In the genomic region with DNA sequence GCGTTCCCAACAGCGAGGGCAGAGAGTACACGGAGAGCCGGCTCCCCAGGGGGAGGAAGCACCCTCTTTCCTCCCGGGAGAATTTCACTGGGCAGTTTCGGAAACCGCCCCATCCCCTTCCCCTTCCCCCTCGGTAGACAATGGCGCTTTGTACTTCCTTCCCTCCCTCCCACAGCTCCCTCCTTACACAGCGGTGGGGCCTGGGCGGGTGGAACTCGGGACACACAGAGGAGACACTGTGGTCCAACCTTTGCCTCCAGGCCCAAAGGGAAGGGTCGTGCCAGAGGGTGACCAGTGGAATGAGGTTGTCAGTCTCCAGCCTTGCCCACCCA, we compare ENCODE assay signal across 8 cellular contexts. TPM values are rescaled to one million over a fixed set of nuclear protein-coding genes. Genes with fewer than 3 reads are reported as not detected.
DNase-seq lines count a peak whose midpoint lies in the region; ATAC-seq and TF ChIP-seq lines count a peak whose summit lies in the region.

No MANE protein-coding gene starts in this region.

- H3K9me2 ChIP-seq in Karpas-422 (replicated peaks; ENCODE audit: insufficient read depth, low read length): no peaks in the 10 kb centered on the region

- ATAC-seq in HG02571 (IDR thresholded peaks at IDR 0.05; ENCODE audit: unreplicated experiment): no peak
- no peak for ATAC-seq in HG03432 (IDR thresholded peaks at IDR 0.05; ENCODE audit: unreplicated experiment)

- peak overlapping the region; percentile 78 for H3K27ac ChIP-seq in Karpas-422 (ENCODE audit: low read length)
- H3K27ac ChIP-seq in coronary artery: peak overlapping the region; percentile 94 to 98
- no peak overlapping the region for H3K27ac ChIP-seq in mesendoderm (ENCODE audit: low read depth, low read length)
- H3K27ac ChIP-seq in urinary bladder (ENCODE audit: low read depth): peak overlapping the region; percentile 83

- peaks cover 10% of the 10 kb centered on the region for H3K79me1 ChIP-seq in mesendoderm (ENCODE audit: low read length)

- no CpG with 5 or more reads among the region's 13 CpGs for WGBS in mesendoderm (ENCODE audit: extremely low coverage, insufficient coverage, low lambda C conversion rate)
- WGBS in urinary bladder: 10% methylated on average over 13 of the region's 13 CpGs

- H3K23ac ChIP-seq in mesendoderm (ENCODE audit: low read length): no peak overlapping the region

- H4K5ac ChIP-seq in mesendoderm (ENCODE audit: low read length): no peak overlapping the region

- H3K36me3 ChIP-seq in Karpas-422 (ENCODE audit: insufficient read depth, low read length): no peaks in the 10 kb centered on the region
- H3K36me3 ChIP-seq in mesendoderm (ENCODE audit: control insufficient read depth, insufficient read depth, low read length): no peaks in the 10 kb centered on the region
- H3K36me3 ChIP-seq in urinary bladder (ENCODE audit: insufficient read depth): no peaks in the 10 kb centered on the region

- peak overlapping the region; percentile 95 for H3K4me2 ChIP-seq in Karpas-422 (ENCODE audit: low read depth, low read length, poor library complexity, severe bottlenecking)
- peak overlapping the region; percentile 43 for H3K4me2 ChIP-seq in mesendoderm (ENCODE audit: low read length)

- peaks cover 68% of the 10 kb centered on the region for H3K4me1 ChIP-seq in Karpas-422 (ENCODE audit: low read length)
- peaks cover 6% of the 10 kb centered on the region for H3K4me1 ChIP-seq in mesendoderm (ENCODE audit: control insufficient read depth, low read depth, low read length)
- no peaks in the 10 kb centered on the region for H3K4me1 ChIP-seq in urinary bladder (ENCODE audit: insufficient read depth)

- H2AK5ac ChIP-seq in mesendoderm (ENCODE audit: low read length): no peak overlapping the region

- TF ChIP-seq CTCF in AG04449 (IDR thresholded peaks at IDR 0.05; ENCODE audit: insufficient read depth, low read length, missing control alignments): no peak
- TF ChIP-seq CTCF in coronary artery (IDR thresholded peaks at IDR 0.05): peak; percentile 5

- H3K9ac ChIP-seq in Karpas-422 (ENCODE audit: low read length): peak overlapping the region; percentile 95
- H3K9ac ChIP-seq in mesendoderm (ENCODE audit: low read length): peak overlapping the region; percentile 95

- H2BK120ac ChIP-seq in mesendoderm (ENCODE audit: low read depth, low read length): no peak overlapping the region

- DNase-seq in AG04449 (ENCODE audit: low read depth, low spot score): no peak
- DNase-seq in Karpas-422: no peak
- DNase-seq in coronary artery (ENCODE audit: low spot score): no peak
- DNase-seq in mesendoderm: peak; percentile 71
- DNase-seq in DMS153 (lab: John Stamatoyannopoulos, UW): no peak

- H2BK15ac ChIP-seq in mesendoderm (replicated peaks; ENCODE audit: low read depth): no peak overlapping the region

- CTCF ChIA-PET in AG04449 (lab: Yijun Ruan, JAX): interaction anchor here (0.7 to 17.2 kb wide), 28 partner anchors 10 to 451 kb away, joined by 3 to 157 read pairs (median 4); partner anchors contain the start of genes LIMK2, MORC2, SELENOM and TUG1

- peak overlapping the region; percentile 79 for H3K56ac ChIP-seq in mesendoderm (ENCODE audit: low read length)

- H3K9me3 ChIP-seq in Karpas-422 (ENCODE audit: low read length): no peaks in the 10 kb centered on the region

- peaks cover 13% of the 10 kb centered on the region for H3K79me2 ChIP-seq in Karpas-422 (ENCODE audit: low read length)
- peaks cover 7% of the 10 kb centered on the region for H3K79me2 ChIP-seq in mesendoderm (ENCODE audit: control insufficient read depth, insufficient read depth, low read length)

- no peak overlapping the region for H4K8ac ChIP-seq in mesendoderm (ENCODE audit: low read depth, low read length)

- H4K20me1 ChIP-seq in Karpas-422 (ENCODE audit: insufficient read depth, low read depth, low read length): no peaks in the 10 kb centered on the region

- peak overlapping the region; percentile 30 for H3K18ac ChIP-seq in mesendoderm (ENCODE audit: low read length)

- H2BK5ac ChIP-seq in mesendoderm (ENCODE audit: low read length): no peak overlapping the region

- POLR2A ChIA-PET in AG04449 (lab: Yijun Ruan, JAX): interaction anchor here (1.2 to 3.1 kb wide), 7 partner anchors 10 to 140 kb away, joined by 4 to 14 read pairs (median 9); partner anchors contain the start of genes MORC2, SELENOM and TUG1

- H3K27me3 ChIP-seq in Karpas-422 (ENCODE audit: low read length) (no peaks in the 10 kb centered on the region), mesendoderm (ENCODE audit: insufficient read depth, low read length, poor library complexity) (no peaks in the 10 kb centered on the region)

- peak overlapping the region; percentile 40 for H3K4ac ChIP-seq in mesendoderm (ENCODE audit: low read depth, low read length)

- H3K4me3 ChIP-seq in AG04449 (ENCODE audit: low read depth, low read length): peak overlapping the region; percentile 88
- peak overlapping the region; percentile 90 for H3K4me3 ChIP-seq in Karpas-422 (ENCODE audit: low read length)
- H3K4me3 ChIP-seq in coronary artery: peak overlapping the region; percentile 81
- no peak overlapping the region for H3K4me3 ChIP-seq in mesendoderm (ENCODE audit: low read length)
- H3K4me3 ChIP-seq in urinary bladder (ENCODE audit: low read depth, low read length): peak overlapping the region; percentile 49

- no peak overlapping the region for H2AFZ ChIP-seq in Karpas-422 (ENCODE audit: low read length)

RNA-seq across cellular contexts. Expression of gene SMTN, which starts 4.3 kb away (rescaled TPM):
- 23.5 and 27.9 TPM in 2 replicates for total RNA-seq in Karpas-422 (2014; rRNA removed; shearing (Covaris generic); ENCODE audit: low replicate concordance)
- polyA plus RNA-seq in mesendoderm (2013, experiment 1 of 2): 15.4 TPM
- 17.7 TPM for polyA plus RNA-seq in mesendoderm (2013, experiment 2 of 2)
- 149 TPM for total RNA-seq in urinary bladder
- polyA plus RNA-seq in urinary bladder: 1,750 TPM

RNA-seq across cellular contexts. Expression of gene SELENOM, which starts 21.9 kb away (rescaled TPM):
- 11.1 and 18.5 TPM in 2 replicates for total RNA-seq in Karpas-422 (2014; rRNA removed; shearing (Covaris generic); ENCODE audit: low replicate concordance)
- 13.1 TPM for polyA plus RNA-seq in mesendoderm (2013, experiment 1 of 2)
- polyA plus RNA-seq in mesendoderm (2013, experiment 2 of 2): 13.7 TPM
- 113 TPM for total RNA-seq in urinary bladder
- 1,134 TPM for polyA plus RNA-seq in urinary bladder

RNA-seq across cellular contexts. Expression of gene INPP5J, which starts 37.3 kb away (rescaled TPM):
- 14.4 and 18.3 TPM in 2 replicates for total RNA-seq in Karpas-422 (2014; rRNA removed; shearing (Covaris generic); ENCODE audit: low replicate concordance)
- 4.2 TPM for polyA plus RNA-seq in mesendoderm (2013, experiment 1 of 2)
- polyA plus RNA-seq in mesendoderm (2013, experiment 2 of 2): 4.1 TPM
- total RNA-seq in urinary bladder: 0.32 TPM
- polyA plus RNA-seq in urinary bladder: 1.5 TPM

RNA-seq across cellular contexts. Expression of gene PLA2G3, which starts 54.8 kb away (rescaled TPM):
- total RNA-seq in Karpas-422 (2014; rRNA removed; shearing (Covaris generic); ENCODE audit: low replicate concordance): not detected in 2 replicates
- 10.6 TPM for polyA plus RNA-seq in mesendoderm (2013, experiment 1 of 2)
- polyA plus RNA-seq in mesendoderm (2013, experiment 2 of 2): 11.4 TPM
- not detected for total RNA-seq in urinary bladder
- not detected for polyA plus RNA-seq in urinary bladder

Comparison
In these comparisons a context has a peak if more than half of its experiments do, and no peak if none do; other contexts are left out.
1. RNA of gene INPP5J, which starts 37.3 kb away (total RNA-seq): 14.4 to 18.3 TPM in Karpas-422; 0.32 TPM in urinary bladder (single experiment); every median in the first group is over 10 times any median in the second.